In the genomic region with DNA sequence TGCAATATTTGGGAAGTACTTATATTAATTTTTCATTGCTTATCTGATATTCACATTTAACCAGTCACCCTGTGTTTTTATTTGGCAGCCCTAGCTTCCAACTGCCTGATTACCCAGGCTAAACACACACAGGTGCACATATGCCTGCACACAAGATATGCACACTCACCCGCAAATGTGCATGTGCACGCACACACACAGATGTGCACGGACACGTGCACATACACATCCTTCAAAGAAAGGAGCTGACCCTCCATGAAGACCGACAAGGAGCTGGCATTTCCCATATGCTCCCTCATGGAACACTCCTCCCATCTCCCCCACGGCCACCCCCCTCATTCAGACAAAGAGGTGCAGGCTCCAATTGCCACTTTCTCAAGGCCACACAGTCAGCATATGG, we compare ENCODE assay signal across 20 cellular contexts.
DNase-seq lines count a peak whose midpoint lies in the region; ATAC-seq, FAIRE-seq and TF ChIP-seq lines count a peak whose summit lies in the region.
"Had no signal": no experiment of that assay in that cellular context is flagged by ENCODE, and none has a peak within 500 bp of the region (broad histone marks: within the 10 kb centered on the region; RNA-seq: fewer than 3 reads in every experiment).

No MANE protein-coding gene starts in this region.

- ATAC-seq in HepG2, result no peak
- ATAC-seq in right lobe of liver, result no peak
- ATAC-seq in heart left ventricle, result no peak
- ATAC-seq: A549; CD8-positive, alpha-beta T cell had no signal

- no peak for TF ChIP-seq RAD21 in HepG2 (CRISPR knock-in tag; IDR thresholded peaks at IDR 0.05)

- no peak overlapping the region for H3K4ac ChIP-seq in trophoblast cell (ENCODE audit: low read depth, low read length)

- TF ChIP-seq POLR2A in HepG2 (IDR thresholded peaks at IDR 0.05; ENCODE audit: insufficient read depth in 1 of 2, low read depth in 2 of 2, low read length in 2 of 2) (no peak), right lobe of liver (IDR thresholded peaks at IDR 0.05) (no peak), heart left ventricle (IDR thresholded peaks at IDR 0.05) (no peak)

- H3K27me3 ChIP-seq in HepG2 (ENCODE audit: control insufficient read depth in 1 of 2, insufficient read depth in 2 of 2, low read length in 2 of 2) (peaks cover 24 to 90% of the 10 kb centered on the region in 2 experiments), right lobe of liver (peaks cover 0 to 3% of the 10 kb centered on the region in 2 donors), trophoblast cell (ENCODE audit: insufficient read depth, low read length) (no peaks in the 10 kb centered on the region), heart left ventricle (peaks cover 0 to 58% (median 25%) of the 10 kb centered on the region in 9 donors)

- H3K9ac ChIP-seq in HepG2 (ENCODE audit: insufficient read depth, low read depth, low read length) (no peak overlapping the region), trophoblast cell (ENCODE audit: low read length) (no peak overlapping the region)
- H3K9ac ChIP-seq: BLaER1 treated with 17β-estradiol and CSF1 and Interleukin-3, amounts not matched to agents 10 nM and 100 nM had no signal

- no peak overlapping the region for H3K27ac ChIP-seq in HepG2 (ENCODE audit: extremely low read length, insufficient read depth, low read length)
- H3K27ac ChIP-seq in right lobe of liver, result no peak overlapping the region
- no peak overlapping the region for H3K27ac ChIP-seq in trophoblast cell (ENCODE audit: low read depth, low read length)
- H3K27ac ChIP-seq in heart left ventricle, result no peak overlapping the region
- H3K27ac ChIP-seq: 22Rv1; A549; BLaER1 treated with 17β-estradiol and CSF1 and Interleukin-3, amounts not matched to agents 10 nM and 100 nM; C4-2B had no signal

- H3K14ac ChIP-seq in trophoblast cell (ENCODE audit: low read length), result no peak overlapping the region

- peak overlapping the region; percentile 50 for H3K23ac ChIP-seq in trophoblast cell (ENCODE audit: low read length)

- no peak for TF ChIP-seq CTCF in HepG2 (CRISPR knock-in tag; IDR thresholded peaks at IDR 0.05)
- TF ChIP-seq CTCF in right lobe of liver (IDR thresholded peaks at IDR 0.05), result no peak
- TF ChIP-seq CTCF in heart left ventricle (IDR thresholded peaks at IDR 0.05), result no peak

- H2AK5ac ChIP-seq in trophoblast cell (ENCODE audit: low read length), result no peak overlapping the region

- no peak overlapping the region for H4K8ac ChIP-seq in trophoblast cell (ENCODE audit: low read depth, low read length)

- no peaks in the 10 kb centered on the region for H3K79me2 ChIP-seq in HepG2 (ENCODE audit: insufficient read depth, low read length)
- no peaks in the 10 kb centered on the region for H3K79me2 ChIP-seq in trophoblast cell (ENCODE audit: control insufficient read depth, insufficient read depth, low read length, poor library complexity)

- H2BK12ac ChIP-seq in trophoblast cell (ENCODE audit: low read length), result no peak overlapping the region

- no peak overlapping the region for H3K18ac ChIP-seq in trophoblast cell (ENCODE audit: low read length)

- 9% methylated on average over 6 of the region's 6 CpGs for WGBS in HepG2 (ENCODE audit: low lambda C conversion rate)
- WGBS in right lobe of liver (ENCODE audit: insufficient coverage, low coverage, low lambda C conversion rate, missing lambda C conversion rate), result 45% methylated on average over 6 of the region's 6 CpGs
- no CpG with 5 or more reads among the region's 6 CpGs for WGBS in trophoblast cell (ENCODE audit: extremely low coverage, insufficient coverage, insufficient read length)
- WGBS in heart left ventricle, 4 donors, result 57 to 73% (median 67%) methylated on average over 6 of the region's 6 CpGs

- no peak for FAIRE-seq in HepG2 (lab: Jason Lieb, UNC)
- FAIRE-seq: A549, D721Med, G401.6, GM12891, GM19239 had no signal

- H3K4me2 ChIP-seq in HepG2 (ENCODE audit: low read depth, low read length) (no peak overlapping the region), trophoblast cell (ENCODE audit: low read length) (no peak overlapping the region)
- H3K4me2 ChIP-seq: A549; BLaER1 treated with 17β-estradiol and CSF1 and Interleukin-3, amounts not matched to agents 10 nM and 100 nM had no signal

- DNase-seq in HepG2 (ENCODE audit: low spot score) (no peak), right lobe of liver (no peak), trophoblast cell (no peak), heart left ventricle (no peak), MV-4-11 (lab: John Stamatoyannopoulos, UW) (no peak)
- DNase-seq: AML-193; Caco-2; Calu3; CD4-positive, alpha-beta T cell; CD8-positive, alpha-beta T cell; DMS79 treated with DMSO at 0.1 percent for 48 hours; GF-D8 had no signal

- CTCF ChIA-PET in HepG2 (lab: Yijun Ruan, JAX; ENCODE audit: low intra/inter-chr PET ratio, low total read pairs), result no interaction called here

- no peak overlapping the region for H4K91ac ChIP-seq in trophoblast cell (ENCODE audit: low read depth, low read length)

- POLR2A ChIA-PET in HepG2 (lab: Yijun Ruan, JAX), result no interaction called here

- no peaks in the 10 kb centered on the region for H3K79me1 ChIP-seq in trophoblast cell (ENCODE audit: low read length)

- H3K36me3 ChIP-seq in HepG2 (replicated peaks in 1 of 2; ENCODE audit: control insufficient read depth in 1 of 2, insufficient read depth in 2 of 2, low read length in 2 of 2), result no peaks in the 10 kb centered on the region
- no peaks in the 10 kb centered on the region for H3K36me3 ChIP-seq in right lobe of liver
- no peaks in the 10 kb centered on the region for H3K36me3 ChIP-seq in trophoblast cell (ENCODE audit: control insufficient read depth in 1 of 2, insufficient read depth in 2 of 2, low read length in 2 of 2)
- H3K36me3 ChIP-seq in heart left ventricle, result no peaks in the 10 kb centered on the region
- H3K36me3 ChIP-seq: BLaER1 treated with 17β-estradiol and CSF1 and Interleukin-3, amounts not matched to agents 10 nM and 100 nM had no signal

- no peak overlapping the region for H4K12ac ChIP-seq in trophoblast cell (ENCODE audit: low read depth, low read length)

- H2AFZ ChIP-seq in HepG2 (ENCODE audit: low read length) (no peak overlapping the region), trophoblast cell (ENCODE audit: insufficient read depth, low read length, poor library complexity) (no peak overlapping the region)

- H3K9me3 ChIP-seq in HepG2 (ENCODE audit: low read length) (no peaks in the 10 kb centered on the region), right lobe of liver (no peaks in the 10 kb centered on the region), trophoblast cell (ENCODE audit: insufficient read depth, low read depth, low read length) (peaks cover 3% of the 10 kb centered on the region), heart left ventricle (no peaks in the 10 kb centered on the region)
- H3K9me3 ChIP-seq: A549; BLaER1 treated with 17β-estradiol and CSF1 and Interleukin-3, amounts not matched to agents 10 nM and 100 nM; Caco-2 had no signal

- TF ChIP-seq EP300 in HepG2 (IDR thresholded peaks at IDR 0.05; ENCODE audit: low read depth in 2 of 2, low read length in 2 of 2) (no peak), HepG2 (CRISPR knock-in tag; IDR thresholded peaks at IDR 0.05; ENCODE audit: borderline replicate concordance) (no peak)

- H2BK120ac ChIP-seq in trophoblast cell (ENCODE audit: insufficient read depth, low read length, poor library complexity), result no peak overlapping the region

- H3K4me1 ChIP-seq in HepG2 (ENCODE audit: insufficient read depth, low read length) (no peaks in the 10 kb centered on the region), right lobe of liver (no peaks in the 10 kb centered on the region), trophoblast cell (ENCODE audit: control insufficient read depth in 1 of 2, insufficient read depth in 2 of 2, low read length in 2 of 2) (no peaks in the 10 kb centered on the region), heart left ventricle (no peaks in the 10 kb centered on the region)
- H3K4me1 ChIP-seq: A549, Caco-2 had no signal

- in situ Hi-C loops in HepG2 (cut with HindIII; ENCODE audit: extremely low pct_ligation_motif_present, low pct_unique_long_range_greater_than_20kb), result no loop called here

- intact Hi-C loops in HepG2 (cut with micrococcal nuclease; ENCODE audit: unreplicated experiment) (no loop called here), right lobe of liver (cut with DNase I) (no loop called here), heart left ventricle (cut with DNase I) (no loop called here)

- no peak overlapping the region for H2BK5ac ChIP-seq in trophoblast cell (ENCODE audit: low read depth, low read length, poor library complexity)

- no TSS peak for BruUV-seq in HepG2 (replicated peaks; lab: Mats Ljungman, UMichigan)

- H4K20me1 ChIP-seq in HepG2 (ENCODE audit: insufficient read depth, low read length), result no peaks in the 10 kb centered on the region; the same call in 1 of the 2 replicates

- no peak overlapping the region for H3K4me3 ChIP-seq in HepG2 (replicated peaks in 1 of 3; ENCODE audit: insufficient read depth in 1 of 3, low read depth in 2 of 3, low read length in 3 of 3)
- no peak overlapping the region for H3K4me3 ChIP-seq in right lobe of liver
- no peak overlapping the region for H3K4me3 ChIP-seq in trophoblast cell (ENCODE audit: low read depth, low read length)
- no peak overlapping the region for H3K4me3 ChIP-seq in heart left ventricle
- H3K4me3 ChIP-seq: A549; BLaER1 treated with 17β-estradiol and CSF1 and Interleukin-3, amounts not matched to agents 10 nM and 100 nM had no signal

TF ChIP-seq in HepG2, 621 proteins besides CTCF, POLR2A, EP300 and RAD21:
- TF ChIP-seq, protein P1, sequence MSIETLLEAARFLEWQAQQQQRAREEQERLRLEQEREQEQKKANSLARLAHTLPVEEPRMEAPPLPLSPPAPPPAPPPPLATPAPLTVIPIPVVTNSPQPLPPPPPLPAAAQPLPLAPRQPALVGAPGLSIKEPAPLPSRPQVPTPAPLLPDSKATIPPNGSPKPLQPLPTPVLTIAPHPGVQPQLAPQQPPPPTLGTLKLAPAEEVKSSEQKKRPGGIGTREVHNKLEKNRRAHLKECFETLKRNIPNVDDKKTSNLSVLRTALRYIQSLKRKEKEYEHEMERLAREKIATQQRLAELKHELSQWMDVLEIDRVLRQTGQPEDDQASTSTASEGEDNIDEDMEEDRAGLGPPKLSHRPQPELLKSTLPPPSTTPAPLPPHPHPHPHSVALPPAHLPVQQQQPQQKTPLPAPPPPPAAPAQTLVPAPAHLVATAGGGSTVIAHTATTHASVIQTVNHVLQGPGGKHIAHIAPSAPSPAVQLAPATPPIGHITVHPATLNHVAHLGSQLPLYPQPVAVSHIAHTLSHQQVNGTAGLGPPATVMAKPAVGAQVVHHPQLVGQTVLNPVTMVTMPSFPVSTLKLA (IDR thresholded peaks at IDR 0.05), result peak; percentile 97
- no peak for TF ChIP-seq SOX6 (IDR thresholded peaks at IDR 0.05)
- no peak for TF ChIP-seq SOX6 (CRISPR knock-in tag; IDR thresholded peaks at IDR 0.05)
